ENCODE assay signal across 20 cellular contexts in the genomic region with DNA sequence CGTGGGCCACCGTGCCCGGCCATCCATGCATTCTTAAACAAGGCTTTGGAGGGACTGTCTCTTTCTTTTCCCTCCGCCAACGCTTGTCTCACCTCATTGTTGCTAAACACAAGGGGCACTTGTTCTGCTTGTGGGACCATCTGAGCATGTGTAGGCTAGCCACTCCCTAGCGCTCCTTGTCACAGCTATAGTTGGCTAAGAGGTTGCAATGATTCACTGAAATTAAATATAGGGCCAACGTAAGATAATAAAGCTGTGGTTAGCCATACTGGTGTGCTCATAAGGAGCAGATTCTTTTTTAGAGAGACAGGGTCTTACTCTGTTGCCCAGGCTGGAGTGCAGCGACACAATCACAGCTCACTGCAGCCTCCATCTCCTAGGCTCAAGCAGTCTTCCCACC. TPM values are rescaled to one million over a fixed set of nuclear protein-coding genes. Genes with fewer than 3 reads are reported as not detected.
DNase-seq lines count a peak whose midpoint lies in the region; ATAC-seq and FAIRE-seq lines count a peak whose summit lies in the region.
"Had no signal": no experiment of that assay in that cellular context is flagged by ENCODE, and none has a peak within 500 bp of the region (broad histone marks: within the 10 kb centered on the region; RNA-seq: fewer than 3 reads in every experiment).

No MANE protein-coding gene starts in this region.

- ATAC-seq in right cardiac atrium, result no peak
- ATAC-seq: A549 had no signal

- no peaks in the 10 kb centered on the region for H3K4me1 ChIP-seq in right cardiac atrium (ENCODE audit: control insufficient read depth, insufficient read depth, low read length)
- H3K4me1 ChIP-seq: A549, HAP-1 had no signal

- peak in 2 of 3 donors; percentile 19 to 20 for DNase-seq in right cardiac atrium
- DNase-seq in cardiac septum (ENCODE audit: low spot score), result no peak
- peak; percentile 74 to 88 for DNase-seq in NOMO-1 (lab: John Stamatoyannopoulos, UW; ENCODE audit: unreplicated experiment in 2 of 2)
- peak; percentile 24 for DNase-seq in amniotic epithelial cell (ENCODE audit: low read depth)
- DNase-seq in pons (ENCODE audit: low spot score), result no peak
- DNase-seq in NCI-H510A treated with DMSO at 0.1 percent for 48 hours (lab: John Stamatoyannopoulos, UW), result no peak
- no peak for DNase-seq in RCC 7860 (ENCODE audit: low spot score)
- DNase-seq in C1 segment of cervical spinal cord (lab: John Stamatoyannopoulos, UW), result no peak
- DNase-seq: CD4-positive, alpha-beta memory T cell; GF-D8; KBM-7; NCI-H1092 treated with DMSO at 0.1 percent for 48 hours; NCI-H146; NCI-H2081; NCI-H748 treated with DMSO at 0.1 percent for 48 hours; NK-92 treated with Interleukin-12 subunit alpha and Interleukin-12 subunit beta, amount 100 ng/mL, for 24 hours had no signal

- H3K9me3 ChIP-seq in right cardiac atrium (ENCODE audit: control insufficient read depth, low read length), result no peaks in the 10 kb centered on the region
- H3K9me3 ChIP-seq: A549, HAP-1 had no signal

- no peak overlapping the region for H3K4me3 ChIP-seq in right cardiac atrium (ENCODE audit: low read length)
- H3K4me3 ChIP-seq: A549, HAP-1, SK-N-MC had no signal

- WGBS in right cardiac atrium, result 94% methylated on average over 8 of the region's 8 CpGs

- intact Hi-C loops in right cardiac atrium (cut with DNase I), result no loop called here
- intact Hi-C loops in cardiac septum (cut with DNase I), result no loop called here

- H3K27ac ChIP-seq in right cardiac atrium (ENCODE audit: low read length), result no peak overlapping the region
- H3K27ac ChIP-seq: A549, SK-N-MC had no signal

- H3K27me3 ChIP-seq in right cardiac atrium (ENCODE audit: control insufficient read depth, insufficient read depth), result no peaks in the 10 kb centered on the region

- no peak for FAIRE-seq in RCC 7860 (lab: Jason Lieb, UNC)
- FAIRE-seq: A549 had no signal

RNA-seq across cellular contexts. Expression of a gene that starts 41.2 kb away (rescaled TPM):
- total RNA-seq in right cardiac atrium (10 to 100 TPM; 10.9 to 13.5 (median 12.6) TPM), cardiac septum (8.3 TPM)
- 6.7 TPM for polyA plus RNA-seq in right cardiac atrium

RNA-seq across cellular contexts. Expression of a gene that starts 43.5 kb away (rescaled TPM):
- total RNA-seq in right cardiac atrium (not detected), cardiac septum (not detected)
- polyA plus RNA-seq in right cardiac atrium, result 0.09 TPM
- total RNA-seq: CD4-positive, alpha-beta memory T cell; NCI-H460 had no signal
- polyA plus RNA-seq: A549; CD4-positive, alpha-beta memory T cell had no signal

RNA-seq across cellular contexts. Expression of a gene that starts 57.4 kb away (rescaled TPM):
- 10 to 100 TPM; 33.1 to 39.2 (median 36.8) TPM for total RNA-seq in right cardiac atrium
- polyA plus RNA-seq in right cardiac atrium, result 19.4 TPM
- 43.7 TPM for total RNA-seq in cardiac septum

Comparison
In these comparisons a context has a peak if more than half of its experiments do, and no peak if none do; other contexts are left out.
1. DNase-seq: peak in right cardiac atrium (2 of 3), NOMO-1 (2 of 2) and amniotic epithelial cell (single experiment); none in cardiac septum (single experiment), pons (single experiment), NCI-H510A treated with DMSO at 0.1 percent for 48 hours (single experiment), RCC 7860 (single experiment) and C1 segment of cervical spinal cord (0 of 14).